1 cellular context compared by ENCODE assay signal in genomic region chr1:64934115-64934880, GRCh38.
TF ChIP-seq lines count a peak whose summit lies in the region.

No MANE protein-coding gene starts in this region.

TF ChIP-seq in K562, 482 proteins besides CTCF, POLR2A, EP300 and RAD21 (continued from another document):
- TF ChIP-seq SMAD3 (CRISPR knock-in tag; conservative IDR thresholded peaks at IDR 0.05), result no peak
- TF ChIP-seq PATZ1 (CRISPR knock-in tag; IDR thresholded peaks at IDR 0.05; ENCODE audit: borderline replicate concordance), result no peak
- TF ChIP-seq ZSCAN32 (CRISPR knock-in tag; IDR thresholded peaks at IDR 0.05), result peak; percentile 41; the same call in 1 of the 2 replicates
- TF ChIP-seq ZC3H4 (CRISPR knock-in tag; IDR thresholded peaks at IDR 0.05; ENCODE audit: borderline replicate concordance), result no peak
- peak; percentile 13; the same call in 1 of the 2 replicates for TF ChIP-seq EP400 (IDR thresholded peaks at IDR 0.05)
- no peak for TF ChIP-seq ZNF780A (CRISPR knock-in tag; IDR thresholded peaks at IDR 0.05)
- no peak for TF ChIP-seq ZBED1 (IDR thresholded peaks at IDR 0.05)
- TF ChIP-seq ATF4 (CRISPR knock-in tag; IDR thresholded peaks at IDR 0.05), result 0 out of 2 replicates have a peak, but pooled peaks have one; percentile 23
- no peak for TF ChIP-seq ZNF586 (CRISPR knock-in tag; conservative IDR thresholded peaks at IDR 0.05)
- no peak for TF ChIP-seq NR2C1 (IDR thresholded peaks at IDR 0.05)
- 0 out of 2 replicates have a peak, but pooled peaks have one; percentile 31 for TF ChIP-seq NR2C1 (tag; IDR thresholded peaks at IDR 0.05)
- TF ChIP-seq FOSL1 (tag; conservative IDR thresholded peaks at IDR 0.05), result peak; percentile 83
- no peak for TF ChIP-seq U2AF1 (optimal IDR thresholded peaks at IDR 0.05; ENCODE audit: low read depth, low read length)
- TF ChIP-seq SP2 (IDR thresholded peaks at IDR 0.05; ENCODE audit: extremely low read depth, low read depth, low read length, poor library complexity, severe bottlenecking), result no peak
- no peak for TF ChIP-seq ATF7 (IDR thresholded peaks at IDR 0.05)
- TF ChIP-seq JUND (IDR thresholded peaks at IDR 0.05; ENCODE audit: borderline replicate concordance, low read depth, low read length), result peak; percentile 76; the same call in 1 of the 2 replicates
- 0 out of 3 replicates have a peak, but pooled peaks have one; percentile 71 for TF ChIP-seq JUND (tag; IDR thresholded peaks at IDR 0.05; ENCODE audit: borderline replicate concordance, low read depth, low read length)
- peak in 1 of 3 experiments; percentile 59 for TF ChIP-seq YY1 (IDR thresholded peaks at IDR 0.05; ENCODE audit: borderline replicate concordance in 1 of 3, control insufficient read depth in 1 of 3, extremely low read depth in 1 of 3, insufficient read depth in 3 of 3, insufficient read length in 1 of 3, insufficient replicate concordance in 2 of 3, low read depth in 1 of 3, low read length in 2 of 3)
- TF ChIP-seq CREB3L1 (IDR thresholded peaks at IDR 0.05; ENCODE audit: borderline replicate concordance, low read depth), result peak; percentile 58; the same call in 1 of the 2 replicates
- TF ChIP-seq POLR3A (IDR thresholded peaks at IDR 0.05; ENCODE audit: borderline replicate concordance, extremely low read depth, insufficient read depth, insufficient read length), result no peak
- TF ChIP-seq KAT7 (CRISPR knock-in tag; IDR thresholded peaks at IDR 0.05; ENCODE audit: borderline replicate concordance), result no peak
- TF ChIP-seq ATF3 (IDR thresholded peaks at IDR 0.05), result peak; percentile 86
- TF ChIP-seq ATF3 (CRISPR knock-in tag; conservative IDR thresholded peaks at IDR 0.05), result no peak
- no peak for TF ChIP-seq SMARCB1 (IDR thresholded peaks at IDR 0.05; ENCODE audit: insufficient read length, low read depth)
- TF ChIP-seq CREB5 (CRISPR knock-in tag; IDR thresholded peaks at IDR 0.05), result no peak
- TF ChIP-seq HDAC8 (tag; IDR thresholded peaks at IDR 0.05), result no peak
- peak; percentile 35; the same call in 1 of the 2 replicates for TF ChIP-seq ARID1B (IDR thresholded peaks at IDR 0.05)
- TF ChIP-seq CXXC5 (CRISPR knock-in tag; IDR thresholded peaks at IDR 0.05), result no peak
